In the genomic region with DNA sequence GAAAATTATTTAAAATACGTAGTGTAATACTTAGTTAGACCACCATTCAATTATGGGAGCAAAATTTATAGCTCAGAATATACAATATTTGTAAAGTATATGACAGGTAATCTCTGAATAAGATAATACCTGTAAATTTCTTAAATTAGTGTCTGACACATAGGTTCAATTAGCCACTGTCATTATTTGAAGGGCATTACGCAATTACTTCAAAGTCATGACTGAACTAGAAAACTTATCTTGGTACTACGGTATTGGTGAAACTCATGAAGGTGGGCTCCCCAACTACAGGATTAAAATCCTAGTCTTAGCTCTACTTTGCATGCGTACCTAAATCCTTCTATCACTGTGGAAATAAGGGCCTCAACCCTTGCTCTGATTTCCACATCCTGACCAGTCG, we compare ENCODE assay signal across 29 cellular contexts.
DNase-seq lines count a peak whose midpoint lies in the region; ATAC-seq and TF ChIP-seq lines count a peak whose summit lies in the region.
"Had no signal": no experiment of that assay in that cellular context is flagged by ENCODE, and none has a peak within 500 bp of the region (broad histone marks: within the 10 kb centered on the region; RNA-seq: fewer than 3 reads in every experiment).

No MANE protein-coding gene starts in this region.

- H3K18ac ChIP-seq in IMR-90 (ENCODE audit: low read depth, low read length): no peak overlapping the region

- no peak overlapping the region for H2AK5ac ChIP-seq in IMR-90 (ENCODE audit: low read depth, low read length)

- no peaks in the 10 kb centered on the region for H3K36me3 ChIP-seq in IMR-90 (ENCODE audit: control insufficient read depth, insufficient read depth, low read length)
- no peaks in the 10 kb centered on the region for H3K36me3 ChIP-seq in osteoblast (ENCODE audit: insufficient read depth, low read length)
- no peaks in the 10 kb centered on the region for H3K36me3 ChIP-seq in transverse colon
- H3K36me3 ChIP-seq: BE2C; BLaER1; BLaER1 treated with 17β-estradiol and CSF1 and Interleukin-3, amounts not matched to agents 10 nM and 100 nM had no signal

- no peaks in the 10 kb centered on the region for H3K79me1 ChIP-seq in IMR-90 (ENCODE audit: low read depth in 1 of 2, low read length in 2 of 2)

- H2BK120ac ChIP-seq in IMR-90 (ENCODE audit: low read depth, low read length): no peak overlapping the region

- H2AFZ ChIP-seq in IMR-90 (replicated peaks; ENCODE audit: low read length, poor library complexity) (no peak overlapping the region), osteoblast (ENCODE audit: low read length) (no peak overlapping the region)

- no peak for TF ChIP-seq RAD21 in IMR-90 (IDR thresholded peaks at IDR 0.05; ENCODE audit: low read length)

- H3K4me2 ChIP-seq in IMR-90 (ENCODE audit: low read depth, low read length) (no peak overlapping the region), osteoblast (ENCODE audit: insufficient read depth, low read length) (no peak overlapping the region)
- H3K4me2 ChIP-seq: A549; BLaER1; BLaER1 treated with 17β-estradiol and CSF1 and Interleukin-3, amounts not matched to agents 10 nM and 100 nM had no signal

- H3K79me2 ChIP-seq in osteoblast (ENCODE audit: insufficient read depth, low read length): no peaks in the 10 kb centered on the region

- no peak for TF ChIP-seq CTCF in IMR-90 (conservative IDR thresholded peaks at IDR 0.05; ENCODE audit: low read depth, low read length)
- no peak for TF ChIP-seq CTCF in osteoblast (IDR thresholded peaks at IDR 0.05; ENCODE audit: extremely low read depth, low read depth, low read length)
- TF ChIP-seq CTCF in transverse colon (IDR thresholded peaks at IDR 0.05): no peak

- DNase-seq in IMR-90 (no peak), osteoblast (ENCODE audit: insufficient read length, low spot score, missing footprints) (peak; percentile 2), germinal center (ENCODE audit: low spot score) (no peak), transverse colon (no peak)
- DNase-seq: 8988T; ACHN; AML-193; BE2C; C1 segment of cervical spinal cord; Caco-2; Calu3; CD4-positive, alpha-beta memory T cell; CD4-positive, alpha-beta T cell; CD4-positive, CD25-positive, alpha-beta regulatory T cell; CD8-positive, alpha-beta memory T cell; CD8-positive, alpha-beta T cell; COR-L47; DMS 273 treated with DMSO at 0.1 percent for 48 hours; DMS153; DMS53; DMS79; DMS79 treated with DMSO at 0.1 percent for 48 hours; DND-41; EL had no signal

- H3K27ac ChIP-seq in IMR-90 (ENCODE audit: insufficient read depth, low read length): no peak overlapping the region
- H3K27ac ChIP-seq in osteoblast (ENCODE audit: low read depth, low read length): no peak overlapping the region
- H3K27ac ChIP-seq in transverse colon: no peak overlapping the region
- H3K27ac ChIP-seq: 22Rv1; A549; BLaER1; BLaER1 treated with 17β-estradiol and CSF1 and Interleukin-3, amounts not matched to agents 10 nM and 100 nM; C4-2B had no signal

- no peak overlapping the region for H3K4ac ChIP-seq in IMR-90 (ENCODE audit: low read depth, low read length)

- H4K91ac ChIP-seq in IMR-90 (ENCODE audit: insufficient read depth, low read depth, low read length): no peak overlapping the region

- no peak overlapping the region for H2BK5ac ChIP-seq in IMR-90 (ENCODE audit: low read depth, low read length, poor library complexity, severe bottlenecking)

- H4K20me1 ChIP-seq in IMR-90 (ENCODE audit: insufficient read depth, low read length): no peaks in the 10 kb centered on the region
- H4K20me1 ChIP-seq in osteoblast (ENCODE audit: insufficient read depth, low read length): no peaks in the 10 kb centered on the region
- H4K20me1 ChIP-seq: BLaER1; BLaER1 treated with 17β-estradiol and CSF1 and Interleukin-3, amounts not matched to agents 10 nM and 100 nM had no signal

- H3K9ac ChIP-seq in IMR-90 (ENCODE audit: low read depth, low read length): no peak overlapping the region
- H3K9ac ChIP-seq: BLaER1; BLaER1 treated with 17β-estradiol and CSF1 and Interleukin-3, amounts not matched to agents 10 nM and 100 nM had no signal

- no peak for TF ChIP-seq EP300 in transverse colon (IDR thresholded peaks at IDR 0.05; ENCODE audit: low read depth)

- no peak overlapping the region for H2AK9ac ChIP-seq in IMR-90 (replicated peaks; ENCODE audit: low read depth, low read length, poor library complexity)

- H4K5ac ChIP-seq in IMR-90 (ENCODE audit: low read depth, low read length): no peak overlapping the region

- dilution Hi-C loops in IMR-90 (cut with HindIII; ENCODE audit: low sequenced_read_pairs, unreplicated experiment): no loop called here

- no TSS peak for BruUV-seq in IMR-90 (replicated peaks; lab: Mats Ljungman, UMichigan)

- CTCF ChIA-PET in IMR-90 (lab: Yijun Ruan, JAX): no interaction called here

- no peak overlapping the region for H2BK20ac ChIP-seq in IMR-90 (ENCODE audit: low read depth, low read length)

- no peak for ATAC-seq in IMR-90 (ENCODE audit: low read depth)
- ATAC-seq: A549; CD8-positive, alpha-beta T cell had no signal

- TF ChIP-seq POLR2A in IMR-90 (IDR thresholded peaks at IDR 0.05; ENCODE audit: low read depth, low read length) (no peak), transverse colon (IDR thresholded peaks at IDR 0.05) (no peak)

- H3K9me3 ChIP-seq in IMR-90 (ENCODE audit: control insufficient read depth, insufficient read depth, low read length): no peaks in the 10 kb centered on the region
- no peaks in the 10 kb centered on the region for H3K9me3 ChIP-seq in osteoblast (ENCODE audit: low read depth, low read length)
- H3K9me3 ChIP-seq in transverse colon: no peaks in the 10 kb centered on the region
- H3K9me3 ChIP-seq: A549, BE2C, BLaER1, Caco-2 had no signal

- no peaks in the 10 kb centered on the region for H3K27me3 ChIP-seq in IMR-90 (ENCODE audit: control insufficient read depth, insufficient read depth, low read length)
- no peaks in the 10 kb centered on the region for H3K27me3 ChIP-seq in osteoblast (ENCODE audit: insufficient read depth, low read length)
- H3K27me3 ChIP-seq in transverse colon: no peaks in the 10 kb centered on the region
- H3K27me3 ChIP-seq: BE2C had no signal

- no peaks in the 10 kb centered on the region for H3K4me1 ChIP-seq in IMR-90 (ENCODE audit: control insufficient read depth, insufficient read depth, low read length)
- no peaks in the 10 kb centered on the region for H3K4me1 ChIP-seq in osteoblast (ENCODE audit: insufficient read depth, low read length)
- H3K4me1 ChIP-seq in transverse colon: no peaks in the 10 kb centered on the region
- H3K4me1 ChIP-seq: A549; BE2C; BLaER1; BLaER1 treated with 17β-estradiol and CSF1 and Interleukin-3, amounts not matched to agents 10 nM and 100 nM; Caco-2 had no signal

- H2BK15ac ChIP-seq in IMR-90 (ENCODE audit: low read depth, low read length): no peak overlapping the region

- no peak overlapping the region for H3K56ac ChIP-seq in IMR-90 (ENCODE audit: extremely low read depth, insufficient read depth, low read length)

- no peak overlapping the region for H3K14ac ChIP-seq in IMR-90 (replicated peaks; ENCODE audit: low read depth, low read length)

- POLR2A ChIA-PET in IMR-90 (lab: Charles Lee; ENCODE audit: unreplicated experiment): no interaction called here

- H3K23ac ChIP-seq in IMR-90 (ENCODE audit: low read depth, low read length): no peak overlapping the region

- no peak overlapping the region for H4K8ac ChIP-seq in IMR-90 (ENCODE audit: low read depth in 2 of 2, low read length in 2 of 2)

- WGBS in IMR-90 (ENCODE audit: extremely low coverage in 2 of 2, insufficient read length in 1 of 2), 2 experiments: no CpG with 5 or more reads among the region's 5 CpGs
- whole genome bisulfite sequencing in transverse colon (ENCODE audit: low coverage in 1 of 2), 2 donors: 72 to 75% methylated on average over 4 to 5 of the region's 5 CpGs

- intact Hi-C loops in IMR-90 (cut with micrococcal nuclease) (no loop called here), transverse colon (cut with DNase I; ENCODE audit: low total_unique reads) (no loop called here)

- H3K4me3 ChIP-seq in IMR-90 (ENCODE audit: insufficient read depth, low read depth, low read length) (no peak overlapping the region), osteoblast (ENCODE audit: insufficient read depth, low read length) (no peak overlapping the region), transverse colon (no peak overlapping the region)
- H3K4me3 ChIP-seq: A549; BLaER1; BLaER1 treated with 17β-estradiol and CSF1 and Interleukin-3, amounts not matched to agents 10 nM and 100 nM had no signal

- no peaks in the 10 kb centered on the region for H3K9me1 ChIP-seq in IMR-90 (ENCODE audit: insufficient read depth, low read length)

- in situ Hi-C loops in IMR-90 (cut with MboI; ENCODE audit: low sequenced_read_pairs) (no loop called here), transverse colon (cut with MboI; ENCODE audit: low pct_ligation_motif_present in 1 of 4, low pct_unique_long_range_greater_than_20kb in 1 of 4, low sequenced_read_pairs in 3 of 4) (no loop called here)

TF ChIP-seq in IMR-90, 13 proteins besides CTCF, POLR2A, EP300 and RAD21:
- no peak for TF ChIP-seq NFE2L2 (IDR thresholded peaks at IDR 0.05; ENCODE audit: low read depth, low read length)
- peak; percentile 68 for TF ChIP-seq CEBPB (IDR thresholded peaks at IDR 0.05; ENCODE audit: low read depth, low read length)
